In the genomic region with DNA sequence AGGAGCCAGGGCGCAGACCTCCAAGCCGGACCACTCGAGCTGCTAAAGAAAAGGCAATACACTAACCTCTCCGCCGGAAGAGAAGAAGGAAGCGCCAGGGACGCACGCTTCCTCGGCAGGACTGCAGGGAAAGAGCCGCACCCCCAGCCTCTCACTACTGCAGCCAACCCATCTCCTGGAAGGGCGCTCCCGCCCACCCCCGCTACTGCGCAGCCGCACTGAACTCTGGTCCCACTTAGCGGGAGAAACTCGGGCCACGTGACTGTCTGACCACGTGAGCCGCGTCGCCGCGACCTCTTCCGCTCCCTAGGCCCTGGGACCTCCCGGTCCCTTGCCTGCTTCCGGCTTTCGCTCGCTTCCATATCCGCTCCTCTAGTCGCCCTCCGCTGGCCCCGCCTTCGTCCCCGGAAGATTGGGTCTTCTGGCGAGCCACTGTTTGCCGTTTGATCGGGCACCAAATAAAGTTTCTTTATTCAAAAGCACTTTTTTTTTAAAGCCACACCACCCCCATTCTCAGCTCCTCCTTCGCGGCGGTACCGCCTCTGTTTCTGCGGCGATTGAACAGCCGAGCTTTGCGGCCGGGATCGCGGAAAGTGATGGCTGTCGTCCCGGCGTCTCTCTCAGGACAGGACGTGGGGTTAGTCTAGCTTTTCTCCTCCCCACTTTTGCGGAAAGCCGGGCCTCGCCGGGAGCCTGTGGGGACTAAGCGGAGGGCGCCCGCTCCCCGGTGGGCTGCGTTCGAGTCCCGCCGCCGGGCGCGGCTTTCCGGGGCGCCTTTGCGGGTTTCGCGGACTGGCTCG, we compare ENCODE assay signal across 1 cellular context.
A peak's percentile ranks its signal among the peaks of the same experiment; 100 is the strongest.
TF ChIP-seq lines count a peak whose summit lies in the region.

A gene with protein sequence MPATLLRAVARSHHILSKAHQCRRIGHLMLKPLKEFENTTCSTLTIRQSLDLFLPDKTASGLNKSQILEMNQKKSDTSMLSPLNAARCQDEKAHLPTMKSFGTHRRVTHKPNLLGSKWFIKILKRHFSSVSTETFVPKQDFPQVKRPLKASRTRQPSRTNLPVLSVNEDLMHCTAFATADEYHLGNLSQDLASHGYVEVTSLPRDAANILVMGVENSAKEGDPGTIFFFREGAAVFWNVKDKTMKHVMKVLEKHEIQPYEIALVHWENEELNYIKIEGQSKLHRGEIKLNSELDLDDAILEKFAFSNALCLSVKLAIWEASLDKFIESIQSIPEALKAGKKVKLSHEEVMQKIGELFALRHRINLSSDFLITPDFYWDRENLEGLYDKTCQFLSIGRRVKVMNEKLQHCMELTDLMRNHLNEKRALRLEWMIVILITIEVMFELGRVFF (minus strand): TSS at position 177 of the 800 bp plus-strand sequence. CDS start 6,315 bp downstream, outside the sequence.

TF ChIP-seq in K562, 482 proteins besides CTCF, POLR2A, EP300 and RAD21 (continued from another document and continues in another):
- TF ChIP-seq, protein P1, sequence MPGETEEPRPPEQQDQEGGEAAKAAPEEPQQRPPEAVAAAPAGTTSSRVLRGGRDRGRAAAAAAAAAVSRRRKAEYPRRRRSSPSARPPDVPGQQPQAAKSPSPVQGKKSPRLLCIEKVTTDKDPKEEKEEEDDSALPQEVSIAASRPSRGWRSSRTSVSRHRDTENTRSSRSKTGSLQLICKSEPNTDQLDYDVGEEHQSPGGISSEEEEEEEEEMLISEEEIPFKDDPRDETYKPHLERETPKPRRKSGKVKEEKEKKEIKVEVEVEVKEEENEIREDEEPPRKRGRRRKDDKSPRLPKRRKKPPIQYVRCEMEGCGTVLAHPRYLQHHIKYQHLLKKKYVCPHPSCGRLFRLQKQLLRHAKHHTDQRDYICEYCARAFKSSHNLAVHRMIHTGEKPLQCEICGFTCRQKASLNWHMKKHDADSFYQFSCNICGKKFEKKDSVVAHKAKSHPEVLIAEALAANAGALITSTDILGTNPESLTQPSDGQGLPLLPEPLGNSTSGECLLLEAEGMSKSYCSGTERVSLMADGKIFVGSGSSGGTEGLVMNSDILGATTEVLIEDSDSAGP (CRISPR knock-in tag; IDR thresholded peaks at IDR 0.05) = peak; percentile 99
- TF ChIP-seq MEIS2 (IDR thresholded peaks at IDR 0.05; ENCODE audit: partially characterized antibody) = peak; percentile 76
- TF ChIP-seq SIRT6 (IDR thresholded peaks at IDR 0.05; ENCODE audit: low read depth, low read length) = no peak
- TF ChIP-seq FOXK1 (CRISPR knock-in tag; IDR thresholded peaks at IDR 0.05; ENCODE audit: borderline replicate concordance) = no peak; the same call in 1 of the 2 replicates
- TF ChIP-seq SLC30A9 (CRISPR knock-in tag; IDR thresholded peaks at IDR 0.05) = no peak
- peak; percentile 91; the same call in 1 of the 2 replicates for TF ChIP-seq JUN (IDR thresholded peaks at IDR 0.05; ENCODE audit: borderline replicate concordance, low read depth, low read length)
- TF ChIP-seq JUN (CRISPR knock-in tag; IDR thresholded peaks at IDR 0.05; ENCODE audit: borderline replicate concordance) = no peak
- TF ChIP-seq, protein P2, sequence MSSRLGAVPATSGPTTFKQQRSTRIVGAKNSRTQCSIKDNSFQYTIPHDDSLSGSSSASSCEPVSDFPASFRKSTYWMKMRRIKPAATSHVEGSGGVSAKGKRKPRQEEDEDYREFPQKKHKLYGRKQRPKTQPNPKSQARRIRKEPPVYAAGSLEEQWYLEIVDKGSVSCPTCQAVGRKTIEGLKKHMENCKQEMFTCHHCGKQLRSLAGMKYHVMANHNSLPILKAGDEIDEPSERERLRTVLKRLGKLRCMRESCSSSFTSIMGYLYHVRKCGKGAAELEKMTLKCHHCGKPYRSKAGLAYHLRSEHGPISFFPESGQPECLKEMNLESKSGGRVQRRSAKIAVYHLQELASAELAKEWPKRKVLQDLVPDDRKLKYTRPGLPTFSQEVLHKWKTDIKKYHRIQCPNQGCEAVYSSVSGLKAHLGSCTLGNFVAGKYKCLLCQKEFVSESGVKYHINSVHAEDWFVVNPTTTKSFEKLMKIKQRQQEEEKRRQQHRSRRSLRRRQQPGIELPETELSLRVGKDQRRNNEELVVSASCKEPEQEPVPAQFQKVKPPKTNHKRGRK (tag; IDR thresholded peaks at IDR 0.05) = no peak
- TF ChIP-seq, protein P3, sequence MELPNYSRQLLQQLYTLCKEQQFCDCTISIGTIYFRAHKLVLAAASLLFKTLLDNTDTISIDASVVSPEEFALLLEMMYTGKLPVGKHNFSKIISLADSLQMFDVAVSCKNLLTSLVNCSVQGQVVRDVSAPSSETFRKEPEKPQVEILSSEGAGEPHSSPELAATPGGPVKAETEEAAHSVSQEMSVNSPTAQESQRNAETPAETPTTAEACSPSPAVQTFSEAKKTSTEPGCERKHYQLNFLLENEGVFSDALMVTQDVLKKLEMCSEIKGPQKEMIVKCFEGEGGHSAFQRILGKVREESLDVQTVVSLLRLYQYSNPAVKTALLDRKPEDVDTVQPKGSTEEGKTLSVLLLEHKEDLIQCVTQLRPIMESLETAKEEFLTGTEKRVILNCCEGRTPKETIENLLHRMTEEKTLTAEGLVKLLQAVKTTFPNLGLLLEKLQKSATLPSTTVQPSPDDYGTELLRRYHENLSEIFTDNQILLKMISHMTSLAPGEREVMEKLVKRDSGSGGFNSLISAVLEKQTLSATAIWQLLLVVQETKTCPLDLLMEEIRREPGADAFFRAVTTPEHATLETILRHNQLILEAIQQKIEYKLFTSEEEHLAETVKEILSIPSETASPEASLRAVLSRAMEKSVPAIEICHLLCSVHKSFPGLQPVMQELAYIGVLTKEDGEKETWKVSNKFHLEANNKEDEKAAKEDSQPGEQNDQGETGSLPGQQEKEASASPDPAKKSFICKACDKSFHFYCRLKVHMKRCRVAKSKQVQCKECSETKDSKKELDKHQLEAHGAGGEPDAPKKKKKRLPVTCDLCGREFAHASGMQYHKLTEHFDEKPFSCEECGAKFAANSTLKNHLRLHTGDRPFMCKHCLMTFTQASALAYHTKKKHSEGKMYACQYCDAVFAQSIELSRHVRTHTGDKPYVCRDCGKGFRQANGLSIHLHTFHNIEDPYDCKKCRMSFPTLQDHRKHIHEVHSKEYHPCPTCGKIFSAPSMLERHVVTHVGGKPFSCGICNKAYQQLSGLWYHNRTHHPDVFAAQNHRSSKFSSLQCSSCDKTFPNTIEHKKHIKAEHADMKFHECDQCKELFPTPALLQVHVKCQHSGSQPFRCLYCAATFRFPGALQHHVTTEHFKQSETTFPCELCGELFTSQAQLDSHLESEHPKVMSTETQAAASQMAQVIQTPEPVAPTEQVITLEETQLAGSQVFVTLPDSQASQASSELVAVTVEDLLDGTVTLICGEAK (IDR thresholded peaks at IDR 0.05) = peak; percentile 100
- TF ChIP-seq, protein P3 (CRISPR knock-in tag; IDR thresholded peaks at IDR 0.05) = peak; percentile 100
- no peak for TF ChIP-seq SMARCA5 (IDR thresholded peaks at IDR 0.05)
- TF ChIP-seq HNRNPL (IDR thresholded peaks at IDR 0.05; ENCODE audit: low read depth, low read length) = no peak
- TF ChIP-seq PHF8 (IDR thresholded peaks at IDR 0.05; ENCODE audit: borderline replicate concordance, low read length) = peak; percentile 83; the same call in 1 of the 2 replicates
- peak; percentile 8 to 75; a peak in 2 of 4 replicates for TF ChIP-seq TBL1XR1 (IDR thresholded peaks at IDR 0.05; ENCODE audit: low read length in 2 of 2)
- TF ChIP-seq, protein P4, sequence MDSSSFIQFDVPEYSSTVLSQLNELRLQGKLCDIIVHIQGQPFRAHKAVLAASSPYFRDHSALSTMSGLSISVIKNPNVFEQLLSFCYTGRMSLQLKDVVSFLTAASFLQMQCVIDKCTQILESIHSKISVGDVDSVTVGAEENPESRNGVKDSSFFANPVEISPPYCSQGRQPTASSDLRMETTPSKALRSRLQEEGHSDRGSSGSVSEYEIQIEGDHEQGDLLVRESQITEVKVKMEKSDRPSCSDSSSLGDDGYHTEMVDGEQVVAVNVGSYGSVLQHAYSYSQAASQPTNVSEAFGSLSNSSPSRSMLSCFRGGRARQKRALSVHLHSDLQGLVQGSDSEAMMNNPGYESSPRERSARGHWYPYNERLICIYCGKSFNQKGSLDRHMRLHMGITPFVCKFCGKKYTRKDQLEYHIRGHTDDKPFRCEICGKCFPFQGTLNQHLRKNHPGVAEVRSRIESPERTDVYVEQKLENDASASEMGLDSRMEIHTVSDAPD (CRISPR knock-in tag; IDR thresholded peaks at IDR 0.05) = no peak
- TF ChIP-seq, protein P5, sequence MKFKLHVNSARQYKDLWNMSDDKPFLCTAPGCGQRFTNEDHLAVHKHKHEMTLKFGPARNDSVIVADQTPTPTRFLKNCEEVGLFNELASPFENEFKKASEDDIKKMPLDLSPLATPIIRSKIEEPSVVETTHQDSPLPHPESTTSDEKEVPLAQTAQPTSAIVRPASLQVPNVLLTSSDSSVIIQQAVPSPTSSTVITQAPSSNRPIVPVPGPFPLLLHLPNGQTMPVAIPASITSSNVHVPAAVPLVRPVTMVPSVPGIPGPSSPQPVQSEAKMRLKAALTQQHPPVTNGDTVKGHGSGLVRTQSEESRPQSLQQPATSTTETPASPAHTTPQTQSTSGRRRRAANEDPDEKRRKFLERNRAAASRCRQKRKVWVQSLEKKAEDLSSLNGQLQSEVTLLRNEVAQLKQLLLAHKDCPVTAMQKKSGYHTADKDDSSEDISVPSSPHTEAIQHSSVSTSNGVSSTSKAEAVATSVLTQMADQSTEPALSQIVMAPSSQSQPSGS (CRISPR knock-in tag; IDR thresholded peaks at IDR 0.05) = no peak
- no peak for TF ChIP-seq POLR3G (IDR thresholded peaks at IDR 0.05; ENCODE audit: extremely low read depth, insufficient read length, insufficient replicate concordance)
- TF ChIP-seq, protein P6, sequence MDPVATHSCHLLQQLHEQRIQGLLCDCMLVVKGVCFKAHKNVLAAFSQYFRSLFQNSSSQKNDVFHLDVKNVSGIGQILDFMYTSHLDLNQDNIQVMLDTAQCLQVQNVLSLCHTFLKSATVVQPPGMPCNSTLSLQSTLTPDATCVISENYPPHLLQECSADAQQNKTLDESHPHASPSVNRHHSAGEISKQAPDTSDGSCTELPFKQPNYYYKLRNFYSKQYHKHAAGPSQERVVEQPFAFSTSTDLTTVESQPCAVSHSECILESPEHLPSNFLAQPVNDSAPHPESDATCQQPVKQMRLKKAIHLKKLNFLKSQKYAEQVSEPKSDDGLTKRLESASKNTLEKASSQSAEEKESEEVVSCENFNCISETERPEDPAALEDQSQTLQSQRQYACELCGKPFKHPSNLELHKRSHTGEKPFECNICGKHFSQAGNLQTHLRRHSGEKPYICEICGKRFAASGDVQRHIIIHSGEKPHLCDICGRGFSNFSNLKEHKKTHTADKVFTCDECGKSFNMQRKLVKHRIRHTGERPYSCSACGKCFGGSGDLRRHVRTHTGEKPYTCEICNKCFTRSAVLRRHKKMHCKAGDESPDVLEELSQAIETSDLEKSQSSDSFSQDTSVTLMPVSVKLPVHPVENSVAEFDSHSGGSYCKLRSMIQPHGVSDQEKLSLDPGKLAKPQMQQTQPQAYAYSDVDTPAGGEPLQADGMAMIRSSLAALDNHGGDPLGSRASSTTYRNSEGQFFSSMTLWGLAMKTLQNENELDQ (CRISPR knock-in tag; IDR thresholded peaks at IDR 0.05; ENCODE audit: borderline replicate concordance) = no peak
- TF ChIP-seq SRSF3 (IDR thresholded peaks at IDR 0.05; ENCODE audit: insufficient read depth, low read length) = no peak
- TF ChIP-seq MYNN (IDR thresholded peaks at IDR 0.05) = no peak
- no peak for TF ChIP-seq MYNN (CRISPR knock-in tag; IDR thresholded peaks at IDR 0.05)
- TF ChIP-seq ZNF274 (IDR thresholded peaks at IDR 0.05; ENCODE audit: borderline replicate concordance, low read depth, low read length) = no peak
- no peak for TF ChIP-seq HIVEP1 (CRISPR knock-in tag; IDR thresholded peaks at IDR 0.05)
- TF ChIP-seq, protein P7, sequence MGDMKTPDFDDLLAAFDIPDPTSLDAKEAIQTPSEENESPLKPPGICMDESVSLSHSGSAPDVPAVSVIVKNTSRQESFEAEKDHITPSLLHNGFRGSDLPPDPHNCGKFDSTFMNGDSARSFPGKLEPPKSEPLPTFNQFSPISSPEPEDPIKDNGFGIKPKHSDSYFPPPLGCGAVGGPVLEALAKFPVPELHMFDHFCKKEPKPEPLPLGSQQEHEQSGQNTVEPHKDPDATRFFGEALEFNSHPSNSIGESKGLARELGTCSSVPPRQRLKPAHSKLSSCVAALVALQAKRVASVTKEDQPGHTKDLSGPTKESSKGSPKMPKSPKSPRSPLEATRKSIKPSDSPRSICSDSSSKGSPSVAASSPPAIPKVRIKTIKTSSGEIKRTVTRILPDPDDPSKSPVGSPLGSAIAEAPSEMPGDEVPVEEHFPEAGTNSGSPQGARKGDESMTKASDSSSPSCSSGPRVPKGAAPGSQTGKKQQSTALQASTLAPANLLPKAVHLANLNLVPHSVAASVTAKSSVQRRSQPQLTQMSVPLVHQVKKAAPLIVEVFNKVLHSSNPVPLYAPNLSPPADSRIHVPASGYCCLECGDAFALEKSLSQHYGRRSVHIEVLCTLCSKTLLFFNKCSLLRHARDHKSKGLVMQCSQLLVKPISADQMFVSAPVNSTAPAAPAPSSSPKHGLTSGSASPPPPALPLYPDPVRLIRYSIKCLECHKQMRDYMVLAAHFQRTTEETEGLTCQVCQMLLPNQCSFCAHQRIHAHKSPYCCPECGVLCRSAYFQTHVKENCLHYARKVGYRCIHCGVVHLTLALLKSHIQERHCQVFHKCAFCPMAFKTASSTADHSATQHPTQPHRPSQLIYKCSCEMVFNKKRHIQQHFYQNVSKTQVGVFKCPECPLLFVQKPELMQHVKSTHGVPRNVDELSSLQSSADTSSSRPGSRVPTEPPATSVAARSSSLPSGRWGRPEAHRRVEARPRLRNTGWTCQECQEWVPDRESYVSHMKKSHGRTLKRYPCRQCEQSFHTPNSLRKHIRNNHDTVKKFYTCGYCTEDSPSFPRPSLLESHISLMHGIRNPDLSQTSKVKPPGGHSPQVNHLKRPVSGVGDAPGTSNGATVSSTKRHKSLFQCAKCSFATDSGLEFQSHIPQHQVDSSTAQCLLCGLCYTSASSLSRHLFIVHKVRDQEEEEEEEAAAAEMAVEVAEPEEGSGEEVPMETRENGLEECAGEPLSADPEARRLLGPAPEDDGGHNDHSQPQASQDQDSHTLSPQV (IDR thresholded peaks at IDR 0.05) = no peak
- TF ChIP-seq ZNF384 (IDR thresholded peaks at IDR 0.05; ENCODE audit: low read depth, low read length) = peak; percentile 100
- no peak for TF ChIP-seq ZNF12 (CRISPR knock-in tag; IDR thresholded peaks at IDR 0.05)
